ENCODE assay signal across 8 cellular contexts in the genomic region with DNA sequence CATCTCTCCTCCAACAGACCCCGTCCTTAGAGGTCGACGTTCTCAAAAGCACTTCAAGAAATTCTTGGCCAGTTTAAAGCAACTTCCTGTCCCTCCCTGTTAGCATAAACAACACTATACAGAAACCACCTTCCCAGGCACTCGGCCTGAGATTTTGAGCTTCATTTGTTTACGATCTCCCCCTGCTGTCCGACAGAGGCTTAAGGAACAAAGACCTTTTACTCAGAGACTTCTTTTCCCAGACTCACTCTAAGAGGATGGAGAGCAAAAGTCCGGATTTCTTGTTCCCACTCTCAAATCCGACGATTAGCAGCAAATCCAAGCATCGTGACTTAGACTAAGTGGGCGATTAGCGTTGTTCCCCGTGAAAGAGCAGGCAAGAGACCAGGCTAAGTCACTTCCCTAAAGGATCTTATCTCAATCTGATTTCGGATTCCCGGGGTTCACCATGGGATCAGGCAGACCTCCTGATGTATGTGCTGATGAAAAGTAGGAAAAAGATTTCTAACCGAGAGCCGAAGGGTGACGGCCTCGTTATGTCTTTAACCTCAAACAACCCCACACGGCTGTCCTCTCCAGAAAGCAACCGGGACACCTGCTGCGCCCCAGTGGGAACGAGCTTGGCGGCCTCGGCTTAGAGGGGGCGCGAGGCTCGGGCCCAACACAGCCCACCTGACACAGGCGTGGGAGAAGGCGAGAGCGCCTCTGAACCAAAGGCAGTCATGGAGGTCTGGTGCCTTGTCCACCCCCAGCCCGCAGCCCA. TPM values are rescaled to one million over a fixed set of nuclear protein-coding genes. Genes with fewer than 3 reads are reported as not detected.
A peak's percentile ranks its signal among the peaks of the same experiment; 100 is the strongest.
DNase-seq lines count a peak whose midpoint lies in the region; ATAC-seq and TF ChIP-seq lines count a peak whose summit lies in the region.

No MANE protein-coding gene starts in this region.

- TF ChIP-seq CTCF in AG09319 (IDR thresholded peaks at IDR 0.05; ENCODE audit: low read depth, low read length) (peak; percentile 76), KMS-11 (conservative IDR thresholded peaks at IDR 0.05; ENCODE audit: low read depth, low read length) (peak; percentile 60), body of pancreas (IDR thresholded peaks at IDR 0.05) (peak in 6 of 7 experiments; percentile 34 to 74 (median 65))

- H3K27me3 ChIP-seq in KMS-11 (ENCODE audit: insufficient read depth, low read depth) (no peaks in the 10 kb centered on the region), body of pancreas (no peaks in the 10 kb centered on the region), iPS DF 6.9 (ENCODE audit: control insufficient read depth, insufficient read depth, low read length) (no peaks in the 10 kb centered on the region)

- 0 to 1% methylated on average over 16 to 32 of the region's 32 CpGs for WGBS in body of pancreas, 2 donors
- WGBS in iPS DF 6.9 (ENCODE audit: insufficient coverage, insufficient read length), result no CpG with 5 or more reads among the region's 32 CpGs

- H3K79me2 ChIP-seq in KMS-11 (ENCODE audit: insufficient read depth, low read depth), result no peaks in the 10 kb centered on the region; the same call in 1 of the 2 replicates

- peak overlapping the region; percentile 91 for H3K27ac Mint-ChIP-seq in T-helper 1 cell treated with Interleukin-12 subunit alpha and Interleukin-12 subunit beta and Interleukin-4 antibody, amounts not matched to agents 30 μg/mL and 1 μg/mL, for 36 hours

- H2AFZ ChIP-seq in KMS-11 (ENCODE audit: low read depth), result peak overlapping the region; percentile 32; the same call in 1 of the 2 replicates

- H3K9ac ChIP-seq in KMS-11, result peak overlapping the region; percentile 55; the same call in 1 of the 2 replicates

- no peaks in the 10 kb centered on the region for H3K27me3 Mint-ChIP-seq in T-helper 1 cell treated with Interleukin-12 subunit alpha and Interleukin-12 subunit beta and Interleukin-4 antibody, amounts not matched to agents 30 μg/mL and 1 μg/mL, for 36 hours (ENCODE audit: low read depth)

- H4K20me1 ChIP-seq in KMS-11 (ENCODE audit: insufficient read depth), result no peaks in the 10 kb centered on the region

- peak overlapping the region; percentile 91 for H3K4me3 Mint-ChIP-seq in T-helper 1 cell treated with Interleukin-12 subunit alpha and Interleukin-12 subunit beta and Interleukin-4 antibody, amounts not matched to agents 30 μg/mL and 1 μg/mL, for 36 hours

- no peaks in the 10 kb centered on the region for H3K9me3 ChIP-seq in body of pancreas
- H3K9me3 ChIP-seq in iPS DF 6.9 (ENCODE audit: control insufficient read depth, insufficient read depth, low read length), result no peaks in the 10 kb centered on the region

- peaks cover 14% of the 10 kb centered on the region for H3K36me3 Mint-ChIP-seq in T-helper 1 cell treated with Interleukin-12 subunit alpha and Interleukin-12 subunit beta and Interleukin-4 antibody, amounts not matched to agents 30 μg/mL and 1 μg/mL, for 36 hours (ENCODE audit: low read depth)

- H3K27ac ChIP-seq in KMS-11 (peak overlapping the region; percentile 20; the same call in 1 of the 2 replicates), body of pancreas (peak overlapping the region; percentile 67 to 93 (median 76)), iPS DF 6.9 (ENCODE audit: low read length) (no peak overlapping the region)

- no peaks in the 10 kb centered on the region for H3K9me3 Mint-ChIP-seq in T-helper 1 cell treated with Interleukin-12 subunit alpha and Interleukin-12 subunit beta and Interleukin-4 antibody, amounts not matched to agents 30 μg/mL and 1 μg/mL, for 36 hours

- H3K4me3 ChIP-seq in KMS-11 (IDR thresholded peaks at IDR 0.05; ENCODE audit: insufficient read depth, low read depth, low read length), result no peak overlapping the region
- peak overlapping the region; percentile 66 to 99 for H3K4me3 ChIP-seq in body of pancreas
- H3K4me3 ChIP-seq in iPS DF 6.9 (ENCODE audit: low read length), result peak overlapping the region; percentile 66

- TF ChIP-seq POLR2A in body of pancreas (IDR thresholded peaks at IDR 0.05), result no peak

- peak; percentile 81 for DNase-seq in AG09319 (ENCODE audit: extremely low read depth, low read depth)
- DNase-seq in body of pancreas, result peak; percentile 55 to 77 (median 64)
- no peak for DNase-seq in iPS DF 6.9 (ENCODE audit: low read depth, low spot score)
- no peak for DNase-seq in sciatic nerve (ENCODE audit: low spot score)

- H3K36me3 ChIP-seq in KMS-11 (ENCODE audit: insufficient read depth), result no peaks in the 10 kb centered on the region
- H3K36me3 ChIP-seq in body of pancreas (replicated peaks in 1 of 2; ENCODE audit: insufficient read depth in 1 of 2, low read depth in 2 of 2), result peaks cover 0 to 2% of the 10 kb centered on the region in 2 donors
- H3K36me3 ChIP-seq in iPS DF 6.9 (ENCODE audit: control insufficient read depth, insufficient read depth, low read length), result 0 out of 2 replicates have a peak, but pooled peaks cover 2% of the 10 kb centered on the region

- peak; percentile 17 for ATAC-seq in GM18498 (IDR thresholded peaks at IDR 0.05; ENCODE audit: unreplicated experiment)
- ATAC-seq in body of pancreas, result peak; percentile 33
- ATAC-seq in sciatic nerve, result peak; percentile 42
- ATAC-seq in HG02798 (IDR thresholded peaks at IDR 0.05; ENCODE audit: poor library complexity, unreplicated experiment), result no peak

- H3K4me1 Mint-ChIP-seq in T-helper 1 cell treated with Interleukin-12 subunit alpha and Interleukin-12 subunit beta and Interleukin-4 antibody, amounts not matched to agents 30 μg/mL and 1 μg/mL, for 36 hours (ENCODE audit: low read depth), result peaks cover 17% of the 10 kb centered on the region

- intact Hi-C loops in body of pancreas (cut with DNase I), result no loop called here
- intact Hi-C loops in sciatic nerve (cut with DNase I), result loop anchor here (2.0 to 10.0 kb wide), 2 partner anchors 151 to 241 kb away; partner anchors contain the start of genes BHLHA9 and TRARG1

- peak overlapping the region; percentile 79 for H3K4me2 ChIP-seq in KMS-11

- H3K4me1 ChIP-seq in KMS-11 (ENCODE audit: low read depth, poor library complexity, severe bottlenecking) (peaks cover 6% of the 10 kb centered on the region), body of pancreas (peaks cover 30% of the 10 kb centered on the region), iPS DF 6.9 (ENCODE audit: control insufficient read depth, insufficient read depth, low read length) (peaks cover 2% of the 10 kb centered on the region; the same call in 1 of the 2 replicates)

RNA-seq across cellular contexts. Expression of gene INPP5K, which starts 0.6 kb away (rescaled TPM):
- total RNA-seq in body of pancreas, result 10 to 100 TPM; 26.4 to 34.2 TPM
- total RNA-seq in sciatic nerve, result 46.5 TPM

RNA-seq across cellular contexts. Expression of gene MYO1C, which starts 23.3 kb away (rescaled TPM):
- total RNA-seq in body of pancreas (10 to 100 TPM; 77.3 to 94.6 TPM), sciatic nerve (326 TPM)

RNA-seq across cellular contexts. Expression of gene PITPNA, which starts 46.8 kb away (rescaled TPM):
- total RNA-seq in body of pancreas (10 to 100 TPM; 11.2 to 14.3 TPM), sciatic nerve (83.6 TPM)

RNA-seq across cellular contexts. Expression of gene CRK, which starts 59.8 kb away (rescaled TPM):
- 10 to 100 TPM; 27.7 to 35.5 TPM for total RNA-seq in body of pancreas
- total RNA-seq in sciatic nerve, result 59.6 TPM

Comparison
In these comparisons a context has a peak if more than half of its experiments do, and no peak if none do; other contexts are left out.
1. DNase-seq: peak in AG09319 (single experiment) and body of pancreas (4 of 4); none in iPS DF 6.9 (single experiment) and sciatic nerve (single experiment).
2. Peak in every context shown above with its lines, with median percentiles within 50 percentile points of each other: CTCF ChIP-seq.